Comparison of ENCODE assay signal across 8 cellular contexts in genomic region chr3:39383190-39383912, GRCh38. TPM values are rescaled to one million over a fixed set of nuclear protein-coding genes. Genes with fewer than 3 reads are reported as not detected.
DNase-seq lines count a peak whose midpoint lies in the region; ATAC-seq, FAIRE-seq and TF ChIP-seq lines count a peak whose summit lies in the region.

SLC25A38 (plus strand) TSS chr3:39383370; CDS start chr3:39383725, 355 bp downstream.

- peak within 1 kb of the TSS; percentile 71 for H2AFZ ChIP-seq in neuron (ENCODE audit: low read depth, low read length)

- TF ChIP-seq EP300 in suprapubic skin (IDR thresholded peaks at IDR 0.05): no peak

- peak; percentile 85 for DNase-seq in D721Med (ENCODE audit: insufficient read length, low spot score)
- DNase-seq in activated T-cell treated with anti-CD3 and anti-CD28 coated beads, Interleukin-2, amount 50 U/mL, for 1 hour: peak; percentile 82
- DNase-seq in fibroblast of the aortic adventitia (ENCODE audit: low read depth): peak; percentile 85
- peak; percentile 83 to 85 for DNase-seq in suprapubic skin (ENCODE audit: low spot score in 2 of 2)
- no peak for DNase-seq in SHP77 treated with DMSO at 0.1 percent for 48 hours (lab: John Stamatoyannopoulos, UW)

- peak in 1 of 2 donors; percentile 22 for TF ChIP-seq POLR2A in suprapubic skin (IDR thresholded peaks at IDR 0.05)

- peak; percentile 71 for ATAC-seq in GM21717 (IDR thresholded peaks at IDR 0.05; ENCODE audit: unreplicated experiment)

- H3K4me1 ChIP-seq in neuron (ENCODE audit: insufficient read depth, low read length) (peaks cover 9% of the 10 kb centered on the region), suprapubic skin (peaks cover 22% of the 10 kb centered on the region)

- under 1% methylated on average over 30 of the region's 63 CpGs for WGBS in suprapubic skin

- H3K9me3 ChIP-seq in KOPT-K1 (ENCODE audit: insufficient read depth, low read length, poor library complexity, severe bottlenecking): no peaks in the 10 kb centered on the region
- H3K9me3 ChIP-seq in neuron (ENCODE audit: low read length): no peaks in the 10 kb centered on the region
- H3K9me3 ChIP-seq in suprapubic skin: no peaks in the 10 kb centered on the region

- H3K27ac ChIP-seq in KOPT-K1 (ENCODE audit: low read depth, low read length, poor library complexity, severe bottlenecking) (peak within 1 kb of the TSS; percentile 91), suprapubic skin (peak within 1 kb of the TSS; percentile 96)

- H3K4me3 ChIP-seq in fibroblast of the aortic adventitia (ENCODE audit: low read depth, low read length) (peak within 1 kb of the TSS; percentile 89), neuron (ENCODE audit: low read length) (peak within 1 kb of the TSS; percentile 94), suprapubic skin (peak within 1 kb of the TSS; percentile 88)

- no peaks in the 10 kb centered on the region for H3K27me3 ChIP-seq in neuron (ENCODE audit: insufficient read depth, low read length)
- H3K27me3 ChIP-seq in suprapubic skin: no peaks in the 10 kb centered on the region

- FAIRE-seq in D721Med (lab: Jason Lieb, UNC): no peak

- H3K36me3 ChIP-seq in KOPT-K1 (ENCODE audit: insufficient read depth, low read length) (peaks cover 22% of the 10 kb centered on the region), neuron (ENCODE audit: insufficient read depth, low read length) (no peaks in the 10 kb centered on the region), suprapubic skin (no peaks in the 10 kb centered on the region)

- TF ChIP-seq CTCF in D721Med (IDR thresholded peaks at IDR 0.05; ENCODE audit: insufficient read depth, missing control alignments) (peak; percentile 30), fibroblast of the aortic adventitia (IDR thresholded peaks at IDR 0.05; ENCODE audit: insufficient read depth, low read length) (peak; percentile 43), suprapubic skin (IDR thresholded peaks at IDR 0.05) (peak in 1 of 2 donors; percentile 26)

RNA-seq across cellular contexts. Expression of gene SLC25A38, which starts in this region (rescaled TPM):
- total RNA-seq in fibroblast of the aortic adventitia (ENCODE audit: low replicate concordance) (19.3 and 39.5 TPM in 2 replicates), suprapubic skin (10 to 100 TPM; 14.8 to 19.6 (median 15.7) TPM)
